In the genomic region with DNA sequence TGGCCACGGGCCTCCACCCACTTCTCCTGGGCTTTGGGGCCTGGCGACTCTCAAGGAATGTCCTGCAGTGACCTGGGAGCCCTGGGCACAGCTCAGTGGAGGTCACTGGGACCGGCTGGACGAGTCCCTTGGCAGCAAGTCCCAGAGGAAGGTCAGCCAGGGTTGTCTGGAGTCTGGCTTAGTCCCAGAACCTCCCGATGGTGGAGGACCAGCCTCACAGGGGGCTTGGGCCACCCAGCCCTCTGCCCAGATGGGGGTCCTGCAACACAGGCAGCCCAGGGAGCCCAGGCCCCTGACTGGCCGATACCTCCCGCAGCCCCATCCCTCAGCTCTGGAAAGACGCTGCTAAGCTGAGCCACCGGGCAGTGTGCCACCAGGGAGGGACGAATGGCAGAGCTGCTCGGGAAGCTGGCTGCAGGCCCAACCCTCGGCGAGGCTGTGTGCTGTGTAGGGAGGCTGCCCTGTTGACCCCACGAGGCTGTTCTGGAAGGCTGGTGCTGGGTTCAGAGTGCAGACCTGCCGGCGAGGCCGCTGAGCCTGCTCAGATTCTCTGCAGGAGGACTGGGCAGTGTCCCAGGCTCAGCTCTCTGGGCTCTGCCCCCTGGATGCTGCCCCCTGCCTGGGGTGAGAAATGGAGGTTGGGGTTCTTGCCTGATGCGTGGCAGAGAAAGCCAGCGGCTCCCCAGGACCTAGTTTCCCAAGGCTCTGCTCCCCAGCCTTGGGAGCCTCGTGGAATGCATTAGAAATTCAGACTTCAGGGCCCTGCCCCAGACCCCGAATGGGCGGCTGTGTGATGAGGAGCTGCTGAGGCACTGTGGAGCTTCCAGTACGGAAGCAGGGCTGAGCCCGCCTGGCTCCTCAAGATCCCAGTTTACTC, we compare ENCODE assay signal across 10 cellular contexts.
A peak's percentile ranks its signal among the peaks of the same experiment; 100 is the strongest.
DNase-seq lines count a peak whose midpoint lies in the region; ATAC-seq and TF ChIP-seq lines count a peak whose summit lies in the region.
"Had no signal": no experiment of that assay in that cellular context is flagged by ENCODE, and none has a peak within 500 bp of the region (broad histone marks: within the 10 kb centered on the region; RNA-seq: fewer than 3 reads in every experiment).

No MANE protein-coding gene starts in this region.

- no peak overlapping the region for H3K27ac ChIP-seq in Panc1 (ENCODE audit: low read length)
- H3K27ac ChIP-seq in parathyroid adenoma: peak overlapping the region; percentile 65

- H3K36me3 ChIP-seq in Panc1 (ENCODE audit: control insufficient read depth, insufficient read depth, low read length) (no peaks in the 10 kb centered on the region), parathyroid adenoma (ENCODE audit: control insufficient read depth, insufficient read depth, low read length) (no peaks in the 10 kb centered on the region)

- CTCF ChIA-PET in Panc1 (lab: Charles Lee): no interaction called here

- no TSS peak for BruUV-seq in Panc1 (replicated peaks; lab: Mats Ljungman, UMichigan)

- peaks cover 5% of the 10 kb centered on the region for H3K4me1 ChIP-seq in Panc1 (ENCODE audit: control insufficient read depth, insufficient read depth, low read length)
- no peaks in the 10 kb centered on the region for H3K4me1 ChIP-seq in parathyroid adenoma

- TF ChIP-seq CTCF in Panc1 (IDR thresholded peaks at IDR 0.05): no peak
- no peak for TF ChIP-seq CTCF in parathyroid adenoma (IDR thresholded peaks at IDR 0.05)

- peak overlapping the region; percentile 72 for H3K4me2 ChIP-seq in parathyroid adenoma (ENCODE audit: low read length)

- H3K79me2 ChIP-seq in parathyroid adenoma: no peaks in the 10 kb centered on the region

- H3K36me3 Mint-ChIP-seq in activated T-helper 17 cell treated with anti-CD3 and anti-CD28 coated beads, Interleukin-2, amount 50 U/mL, for 72 hours (ENCODE audit: low read depth): no peaks in the 10 kb centered on the region

- no peaks in the 10 kb centered on the region for H3K9me3 ChIP-seq in Panc1 (ENCODE audit: control insufficient read depth, insufficient read depth, low read depth, low read length)
- no peaks in the 10 kb centered on the region for H3K9me3 ChIP-seq in parathyroid adenoma (ENCODE audit: control insufficient read depth, low read length)

- H3K9ac ChIP-seq in parathyroid adenoma: no peak overlapping the region

- ATAC-seq in Panc1 (peak; percentile 70), GM21737 (IDR thresholded peaks at IDR 0.05; ENCODE audit: unreplicated experiment) (no peak)
- ATAC-seq in activated T-helper 17 cell treated with anti-CD3 and anti-CD28 coated beads, Interleukin-2, amount 50 U/mL, for 72 hours (replicated peaks): no peak

- intact Hi-C loops in Panc1 (cut with micrococcal nuclease; ENCODE audit: unreplicated experiment): no loop called here

- no peaks in the 10 kb centered on the region for H3K4me1 Mint-ChIP-seq in activated T-helper 17 cell treated with anti-CD3 and anti-CD28 coated beads, Interleukin-2, amount 50 U/mL, for 72 hours

- H3K4me3 Mint-ChIP-seq in activated T-helper 17 cell treated with anti-CD3 and anti-CD28 coated beads, Interleukin-2, amount 50 U/mL, for 72 hours: no peak overlapping the region
- H3K4me3 Mint-ChIP-seq: T-helper 2 cell treated with Interferon-gamma antibody and Interleukin-4, amounts not matched to agents 5 μg/mL and 100 μg/mL, for 36 hours had no signal

- DNase-seq in DMS153 treated with DMSO at 0.1 percent for 48 hours (lab: John Stamatoyannopoulos, UW; ENCODE audit: unreplicated experiment) (peak; percentile 8), Panc1 (ENCODE audit: low read depth, low spot score) (no peak), globus pallidus (ENCODE audit: low spot score) (peak; percentile 51), KBM-7 (no peak), NCI-H510A treated with DMSO at 0.1 percent for 48 hours (lab: John Stamatoyannopoulos, UW) (no peak)
- DNase-seq: Kasumi-1 had no signal

- no peak overlapping the region for H3K27ac Mint-ChIP-seq in activated T-helper 17 cell treated with anti-CD3 and anti-CD28 coated beads, Interleukin-2, amount 50 U/mL, for 72 hours
- H3K27ac Mint-ChIP-seq: T-helper 2 cell treated with Interferon-gamma antibody and Interleukin-4, amounts not matched to agents 5 μg/mL and 100 μg/mL, for 36 hours had no signal

- peaks cover 11% of the 10 kb centered on the region for H3K27me3 Mint-ChIP-seq in activated T-helper 17 cell treated with anti-CD3 and anti-CD28 coated beads, Interleukin-2, amount 50 U/mL, for 72 hours

- H3K9me3 Mint-ChIP-seq in activated T-helper 17 cell treated with anti-CD3 and anti-CD28 coated beads, Interleukin-2, amount 50 U/mL, for 72 hours: no peaks in the 10 kb centered on the region
- H3K9me3 Mint-ChIP-seq: T-helper 2 cell treated with Interferon-gamma antibody and Interleukin-4, amounts not matched to agents 5 μg/mL and 100 μg/mL, for 36 hours had no signal

- H2AFZ ChIP-seq in parathyroid adenoma: peak overlapping the region; percentile 82

- no peak overlapping the region for H3K4me3 ChIP-seq in Panc1 (ENCODE audit: low read depth in 2 of 2, low read length in 2 of 2)
- no peak overlapping the region for H3K4me3 ChIP-seq in parathyroid adenoma (ENCODE audit: low read depth, low read length)

- in situ Hi-C loops in Panc1 (cut with HindIII; ENCODE audit: low pct_unique_long_range_greater_than_20kb, low sequenced_read_pairs) (no loop called here), KBM-7 (cut with MboI; ENCODE audit: low pct_unique_long_range_greater_than_20kb, low sequenced_read_pairs) (no loop called here)

- no peaks in the 10 kb centered on the region for H3K27me3 ChIP-seq in Panc1 (ENCODE audit: control insufficient read depth, insufficient read depth, low read length)
- H3K27me3 ChIP-seq in parathyroid adenoma (ENCODE audit: control insufficient read depth, insufficient read depth, low read length): no peaks in the 10 kb centered on the region

- POLR2A ChIA-PET in Panc1 (lab: Charles Lee): no interaction called here

Comparison
In these comparisons a context has a peak if more than half of its experiments do, and no peak if none do; other contexts are left out.
1. DNase-seq: peak in DMS153 treated with DMSO at 0.1 percent for 48 hours (single experiment) and globus pallidus (single experiment); none in Panc1 (single experiment), KBM-7 (single experiment) and NCI-H510A treated with DMSO at 0.1 percent for 48 hours (single experiment).